ENCODE assay signal across 8 cellular contexts in genomic region chr2:200525882-200526651, GRCh38. TPM values are rescaled to one million over a fixed set of nuclear protein-coding genes. Genes with fewer than 3 reads are reported as not detected.
DNase-seq lines count a peak whose midpoint lies in the region; ATAC-seq and TF ChIP-seq lines count a peak whose summit lies in the region.

Gene SGO2 (plus strand): TSS chr2:200526207. CDS start chr2:200532976, 6,769 bp downstream.

- no peaks in the 10 kb centered on the region for H3K27me3 Mint-ChIP-seq in IgD-negative memory B cell
- H3K27me3 Mint-ChIP-seq in endothelial cell (ENCODE audit: unreplicated experiment): no peaks in the 10 kb centered on the region

- H3K27ac Mint-ChIP-seq in IgD-negative memory B cell (peak within 1 kb of the TSS; percentile 55 to 89 (median 68)), endothelial cell (ENCODE audit: unreplicated experiment) (peak within 1 kb of the TSS; percentile 79)

- H3K4me3 Mint-ChIP-seq in IgD-negative memory B cell (peak within 1 kb of the TSS; percentile 92 to 98 (median 96)), endothelial cell (ENCODE audit: unreplicated experiment) (peak within 1 kb of the TSS; percentile 96)

- TF ChIP-seq CTCF in endothelial cell (IDR thresholded peaks at IDR 0.05; ENCODE audit: unreplicated experiment): no peak

- H3K4me1 Mint-ChIP-seq in IgD-negative memory B cell (peaks cover 7 to 14% (median 9%) of the 10 kb centered on the region in 3 donors), endothelial cell (ENCODE audit: unreplicated experiment) (peaks cover 8% of the 10 kb centered on the region)

- DNase-seq in DMS153 (lab: John Stamatoyannopoulos, UW): peak; percentile 56
- DNase-seq in OCI-M1 (lab: John Stamatoyannopoulos, UW): peak; percentile 98
- peak; percentile 91 for DNase-seq in activated T-cell treated with anti-CD3 and anti-CD28 coated beads for 1 hour (ENCODE audit: low read depth)
- DNase-seq in endothelial cell (ENCODE audit: low spot score): peak; percentile 89
- peak; percentile 97 for DNase-seq in midbrain (lab: John Stamatoyannopoulos, UW)
- DNase-seq in stimulated activated CD8-positive, alpha-beta memory T cell treated with anti-CD3 and anti-CD28 coated beads, Interleukin-15, amount 100 ng/mL, for 48 hours (ENCODE audit: low read depth in 2 of 2): peak; percentile 96

- H3K36me3 Mint-ChIP-seq in IgD-negative memory B cell (no peaks in the 10 kb centered on the region), endothelial cell (ENCODE audit: low read depth, unreplicated experiment) (no peaks in the 10 kb centered on the region)

- H3K9me3 Mint-ChIP-seq in IgD-negative memory B cell (no peaks in the 10 kb centered on the region), endothelial cell (ENCODE audit: unreplicated experiment) (no peaks in the 10 kb centered on the region)

- ATAC-seq in GM21576 (IDR thresholded peaks at IDR 0.05; ENCODE audit: unreplicated experiment): peak; percentile 100

RNA-seq across cellular contexts. Expression of gene SGO2, which starts in this region (rescaled TPM):
- 3.5 TPM for polyA plus RNA-seq in IgD-negative memory B cell
- total RNA-seq in endothelial cell (ENCODE audit: unreplicated experiment): 10.5 TPM

Comparison
In these comparisons a context has a peak if more than half of its experiments do, and no peak if none do; other contexts are left out.
1. Peak in every context shown above with its lines: DNase-seq and ATAC-seq.